Comparison of ENCODE assay signal across 2 cellular contexts in the genomic region with DNA sequence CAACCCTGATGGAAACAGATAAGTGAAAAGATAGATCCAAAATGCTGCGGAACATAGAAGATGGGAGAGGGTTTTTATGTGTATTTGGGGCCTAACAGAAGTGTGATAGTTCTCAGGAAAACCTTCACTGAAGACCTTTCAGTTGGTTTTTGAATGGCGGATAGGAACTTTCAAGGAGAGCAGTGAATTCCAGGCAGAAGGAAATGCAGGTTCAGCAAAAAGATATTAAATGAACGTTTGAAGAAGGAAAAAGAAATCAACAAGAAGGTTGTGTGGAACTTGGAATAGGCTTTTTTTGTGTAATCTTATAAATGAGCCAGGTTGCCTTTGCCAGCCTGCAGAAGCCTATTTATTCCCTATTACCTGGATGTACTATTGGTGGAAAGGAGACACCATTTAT.
TF ChIP-seq lines count a peak whose summit lies in the region.

No MANE protein-coding gene starts in this region.

TF ChIP-seq in IMR-90, 13 proteins besides CTCF, POLR2A, EP300 and RAD21:
- no peak for TF ChIP-seq NFE2L2 (IDR thresholded peaks at IDR 0.05; ENCODE audit: low read depth, low read length)
- peak; percentile 10; the same call in 1 of the 2 replicates for TF ChIP-seq MAFK (IDR thresholded peaks at IDR 0.05; ENCODE audit: low read depth, low read length)

TF ChIP-seq in GM12878, 131 proteins besides CTCF, POLR2A, EP300 and RAD21:
- TF ChIP-seq MEF2A (IDR thresholded peaks at IDR 0.05; ENCODE audit: insufficient read depth, low read depth, low read length) (no peak), KLF5 (IDR thresholded peaks at IDR 0.05; ENCODE audit: partially characterized antibody) (no peak), SMAD1 (IDR thresholded peaks at IDR 0.05; ENCODE audit: low read depth, partially characterized antibody) (no peak), ZNF24 (IDR thresholded peaks at IDR 0.05) (no peak), EED (IDR thresholded peaks at IDR 0.05; ENCODE audit: low read depth) (no peak), BACH1 (IDR thresholded peaks at IDR 0.05; ENCODE audit: borderline replicate concordance) (no peak), IKZF2 (IDR thresholded peaks at IDR 0.05) (no peak), BCL11A (IDR thresholded peaks at IDR 0.05; ENCODE audit: low read depth, low read length) (no peak), MXI1 (IDR thresholded peaks at IDR 0.05; ENCODE audit: low read depth, low read length) (no peak)
- TF ChIP-seq, protein P1, sequence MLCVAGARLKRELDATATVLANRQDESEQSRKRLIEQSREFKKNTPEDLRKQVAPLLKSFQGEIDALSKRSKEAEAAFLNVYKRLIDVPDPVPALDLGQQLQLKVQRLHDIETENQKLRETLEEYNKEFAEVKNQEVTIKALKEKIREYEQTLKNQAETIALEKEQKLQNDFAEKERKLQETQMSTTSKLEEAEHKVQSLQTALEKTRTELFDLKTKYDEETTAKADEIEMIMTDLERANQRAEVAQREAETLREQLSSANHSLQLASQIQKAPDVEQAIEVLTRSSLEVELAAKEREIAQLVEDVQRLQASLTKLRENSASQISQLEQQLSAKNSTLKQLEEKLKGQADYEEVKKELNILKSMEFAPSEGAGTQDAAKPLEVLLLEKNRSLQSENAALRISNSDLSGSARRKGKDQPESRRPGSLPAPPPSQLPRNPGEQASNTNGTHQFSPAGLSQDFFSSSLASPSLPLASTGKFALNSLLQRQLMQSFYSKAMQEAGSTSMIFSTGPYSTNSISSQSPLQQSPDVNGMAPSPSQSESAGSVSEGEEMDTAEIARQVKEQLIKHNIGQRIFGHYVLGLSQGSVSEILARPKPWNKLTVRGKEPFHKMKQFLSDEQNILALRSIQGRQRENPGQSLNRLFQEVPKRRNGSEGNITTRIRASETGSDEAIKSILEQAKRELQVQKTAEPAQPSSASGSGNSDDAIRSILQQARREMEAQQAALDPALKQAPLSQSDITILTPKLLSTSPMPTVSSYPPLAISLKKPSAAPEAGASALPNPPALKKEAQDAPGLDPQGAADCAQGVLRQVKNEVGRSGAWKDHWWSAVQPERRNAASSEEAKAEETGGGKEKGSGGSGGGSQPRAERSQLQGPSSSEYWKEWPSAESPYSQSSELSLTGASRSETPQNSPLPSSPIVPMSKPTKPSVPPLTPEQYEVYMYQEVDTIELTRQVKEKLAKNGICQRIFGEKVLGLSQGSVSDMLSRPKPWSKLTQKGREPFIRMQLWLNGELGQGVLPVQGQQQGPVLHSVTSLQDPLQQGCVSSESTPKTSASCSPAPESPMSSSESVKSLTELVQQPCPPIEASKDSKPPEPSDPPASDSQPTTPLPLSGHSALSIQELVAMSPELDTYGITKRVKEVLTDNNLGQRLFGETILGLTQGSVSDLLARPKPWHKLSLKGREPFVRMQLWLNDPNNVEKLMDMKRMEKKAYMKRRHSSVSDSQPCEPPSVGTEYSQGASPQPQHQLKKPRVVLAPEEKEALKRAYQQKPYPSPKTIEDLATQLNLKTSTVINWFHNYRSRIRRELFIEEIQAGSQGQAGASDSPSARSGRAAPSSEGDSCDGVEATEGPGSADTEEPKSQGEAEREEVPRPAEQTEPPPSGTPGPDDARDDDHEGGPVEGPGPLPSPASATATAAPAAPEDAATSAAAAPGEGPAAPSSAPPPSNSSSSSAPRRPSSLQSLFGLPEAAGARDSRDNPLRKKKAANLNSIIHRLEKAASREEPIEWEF (IDR thresholded peaks at IDR 0.05; ENCODE audit: insufficient replicate concordance, low read depth, low read length): no peak
- TF ChIP-seq, protein P2, sequence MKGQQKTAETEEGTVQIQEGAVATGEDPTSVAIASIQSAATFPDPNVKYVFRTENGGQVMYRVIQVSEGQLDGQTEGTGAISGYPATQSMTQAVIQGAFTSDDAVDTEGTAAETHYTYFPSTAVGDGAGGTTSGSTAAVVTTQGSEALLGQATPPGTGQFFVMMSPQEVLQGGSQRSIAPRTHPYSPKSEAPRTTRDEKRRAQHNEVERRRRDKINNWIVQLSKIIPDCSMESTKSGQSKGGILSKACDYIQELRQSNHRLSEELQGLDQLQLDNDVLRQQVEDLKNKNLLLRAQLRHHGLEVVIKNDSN (IDR thresholded peaks at IDR 0.05; ENCODE audit: borderline replicate concordance, extremely low read length, insufficient read depth, low read depth, low read length): no peak
- TF ChIP-seq, protein P3, sequence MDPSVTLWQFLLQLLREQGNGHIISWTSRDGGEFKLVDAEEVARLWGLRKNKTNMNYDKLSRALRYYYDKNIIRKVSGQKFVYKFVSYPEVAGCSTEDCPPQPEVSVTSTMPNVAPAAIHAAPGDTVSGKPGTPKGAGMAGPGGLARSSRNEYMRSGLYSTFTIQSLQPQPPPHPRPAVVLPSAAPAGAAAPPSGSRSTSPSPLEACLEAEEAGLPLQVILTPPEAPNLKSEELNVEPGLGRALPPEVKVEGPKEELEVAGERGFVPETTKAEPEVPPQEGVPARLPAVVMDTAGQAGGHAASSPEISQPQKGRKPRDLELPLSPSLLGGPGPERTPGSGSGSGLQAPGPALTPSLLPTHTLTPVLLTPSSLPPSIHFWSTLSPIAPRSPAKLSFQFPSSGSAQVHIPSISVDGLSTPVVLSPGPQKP (IDR thresholded peaks at IDR 0.05; ENCODE audit: low read depth, low read length): no peak
- TF ChIP-seq, protein P4, sequence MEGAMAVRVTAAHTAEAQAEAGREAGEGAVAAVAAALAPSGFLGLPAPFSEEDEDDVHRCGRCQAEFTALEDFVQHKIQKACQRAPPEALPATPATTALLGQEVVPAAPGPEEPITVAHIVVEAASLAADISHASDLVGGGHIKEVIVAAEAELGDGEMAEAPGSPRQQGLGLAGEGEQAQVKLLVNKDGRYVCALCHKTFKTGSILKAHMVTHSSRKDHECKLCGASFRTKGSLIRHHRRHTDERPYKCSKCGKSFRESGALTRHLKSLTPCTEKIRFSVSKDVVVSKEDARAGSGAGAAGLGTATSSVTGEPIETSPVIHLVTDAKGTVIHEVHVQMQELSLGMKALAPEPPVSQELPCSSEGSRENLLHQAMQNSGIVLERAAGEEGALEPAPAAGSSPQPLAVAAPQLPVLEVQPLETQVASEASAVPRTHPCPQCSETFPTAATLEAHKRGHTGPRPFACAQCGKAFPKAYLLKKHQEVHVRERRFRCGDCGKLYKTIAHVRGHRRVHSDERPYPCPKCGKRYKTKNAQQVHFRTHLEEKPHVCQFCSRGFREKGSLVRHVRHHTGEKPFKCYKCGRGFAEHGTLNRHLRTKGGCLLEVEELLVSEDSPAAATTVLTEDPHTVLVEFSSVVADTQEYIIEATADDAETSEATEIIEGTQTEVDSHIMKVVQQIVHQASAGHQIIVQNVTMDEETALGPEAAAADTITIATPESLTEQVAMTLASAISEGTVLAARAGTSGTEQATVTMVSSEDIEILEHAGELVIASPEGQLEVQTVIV (IDR thresholded peaks at IDR 0.05; ENCODE audit: borderline replicate concordance, partially characterized antibody): no peak
- TF ChIP-seq, protein P5, sequence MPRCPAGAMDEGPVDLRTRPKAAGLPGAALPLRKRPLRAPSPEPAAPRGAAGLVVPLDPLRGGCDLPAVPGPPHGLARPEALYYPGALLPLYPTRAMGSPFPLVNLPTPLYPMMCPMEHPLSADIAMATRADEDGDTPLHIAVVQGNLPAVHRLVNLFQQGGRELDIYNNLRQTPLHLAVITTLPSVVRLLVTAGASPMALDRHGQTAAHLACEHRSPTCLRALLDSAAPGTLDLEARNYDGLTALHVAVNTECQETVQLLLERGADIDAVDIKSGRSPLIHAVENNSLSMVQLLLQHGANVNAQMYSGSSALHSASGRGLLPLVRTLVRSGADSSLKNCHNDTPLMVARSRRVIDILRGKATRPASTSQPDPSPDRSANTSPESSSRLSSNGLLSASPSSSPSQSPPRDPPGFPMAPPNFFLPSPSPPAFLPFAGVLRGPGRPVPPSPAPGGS (IDR thresholded peaks at IDR 0.05; ENCODE audit: borderline replicate concordance, insufficient read depth, low read depth, low read length, poor library complexity, severe bottlenecking): no peak
TF ChIP-seq in GM12878: peak in this region for 0.
